8 cellular contexts compared by ENCODE assay signal in the genomic region with DNA sequence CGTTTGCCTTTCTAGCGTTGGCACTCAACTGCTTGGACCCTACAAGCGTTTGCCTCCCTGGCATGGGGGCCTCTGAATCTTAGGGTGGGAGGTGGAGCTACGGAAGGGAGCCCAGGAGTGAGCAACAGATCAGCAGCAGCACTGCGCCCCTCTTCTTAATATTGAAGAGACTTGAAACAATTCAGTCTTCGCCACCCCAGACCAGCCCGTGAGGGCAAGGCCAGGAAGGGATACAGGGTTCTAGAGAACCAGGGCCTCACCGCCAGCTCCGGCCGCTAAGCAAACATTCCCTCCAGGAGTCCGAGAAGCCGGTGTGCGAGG. TPM values are rescaled to one million over a fixed set of nuclear protein-coding genes. Genes with fewer than 3 reads are reported as not detected.
DNase-seq lines count a peak whose midpoint lies in the region; ATAC-seq, FAIRE-seq and TF ChIP-seq lines count a peak whose summit lies in the region.

No MANE protein-coding gene starts in this region.

- H3K36me3 ChIP-seq in SJSA1, result no peaks in the 10 kb centered on the region

- FAIRE-seq in GM12891 (lab: Jason Lieb, UNC), result peak; percentile 66

- intact Hi-C loops in right cardiac atrium (cut with DNase I) (no loop called here), head of caudate nucleus (cut with DNase I) (no loop called here)

- no peak for DNase-seq in GM12891 (ENCODE audit: insufficient read length, low spot score)
- no peak for DNase-seq in SJSA1 (ENCODE audit: low read depth in 1 of 2, low spot score in 2 of 2)
- no peak for DNase-seq in right cardiac atrium
- no peak for DNase-seq in retinal pigment epithelial cell (ENCODE audit: low read depth)
- no peak for DNase-seq in pons (ENCODE audit: low spot score)
- no peak for DNase-seq in epidermal melanocyte (ENCODE audit: insufficient read length, low spot score)
- no peak for DNase-seq in head of caudate nucleus
- no peak for DNase-seq in NCI-H2107 treated with DMSO at 0.1 percent for 48 hours (lab: John Stamatoyannopoulos, UW; ENCODE audit: unreplicated experiment)

- ATAC-seq in right cardiac atrium, result no peak

- H3K27ac ChIP-seq in SJSA1 (peak overlapping the region; percentile 86), right cardiac atrium (ENCODE audit: low read length) (peak overlapping the region; percentile 63)

- H3K9me3 ChIP-seq in SJSA1 (replicated peaks) (no peaks in the 10 kb centered on the region), right cardiac atrium (ENCODE audit: control insufficient read depth, low read length) (no peaks in the 10 kb centered on the region)

- peaks cover 15% of the 10 kb centered on the region for H3K27me3 ChIP-seq in SJSA1 (replicated peaks)
- no peaks in the 10 kb centered on the region for H3K27me3 ChIP-seq in right cardiac atrium (ENCODE audit: control insufficient read depth, insufficient read depth)

- 13% methylated on average over 13 of the region's 13 CpGs for WGBS in right cardiac atrium

- no peak for TF ChIP-seq CTCF in retinal pigment epithelial cell (conservative IDR thresholded peaks at IDR 0.05; ENCODE audit: low read depth, low read length)

- H3K4me1 ChIP-seq in SJSA1 (replicated peaks), result peaks cover 40% of the 10 kb centered on the region
- peaks cover 7% of the 10 kb centered on the region for H3K4me1 ChIP-seq in right cardiac atrium (ENCODE audit: control insufficient read depth, insufficient read depth, low read length)

- no peak for TF ChIP-seq POLR2A in GM12891 (IDR thresholded peaks at IDR 0.05; ENCODE audit: low read depth, low read length)

- H3K4me3 ChIP-seq in SJSA1, result peak overlapping the region; percentile 50
- H3K4me3 ChIP-seq in right cardiac atrium (ENCODE audit: low read length), result peak overlapping the region; percentile 57
- peak overlapping the region; percentile 76 for H3K4me3 ChIP-seq in retinal pigment epithelial cell (ENCODE audit: low read length)

TF ChIP-seq in GM12891, 5 proteins besides CTCF, POLR2A, EP300 and RAD21:
- TF ChIP-seq POLR2AphosphoS5 (IDR thresholded peaks at IDR 0.05; ENCODE audit: low read depth, low read length) (no peak), SPI1 (IDR thresholded peaks at IDR 0.05; ENCODE audit: low read depth, low read length) (peak; percentile 21; the same call in 1 of the 2 replicates)

RNA-seq across cellular contexts. Expression of gene GPRC5C, which starts 1.5 kb away (rescaled TPM):
- 7.5 TPM for polyA plus RNA-seq in GM12891 (2012; ENCODE audit: low read depth, missing spikeins)
- total RNA-seq in SJSA1 (2014; rRNA removed; shearing (Covaris generic)), result 46.5 and 48.4 TPM in 2 replicates
- 10 to 100 TPM; 27.3 to 40.8 (median 32.1) TPM for total RNA-seq in right cardiac atrium
- 26.5 TPM for polyA plus RNA-seq in right cardiac atrium

RNA-seq across cellular contexts. Expression of gene CD300A, which starts 36.1 kb away (rescaled TPM):
- polyA plus RNA-seq in GM12891 (2012; ENCODE audit: low read depth, missing spikeins), result 40.2 TPM
- not detected in 2 replicates for total RNA-seq in SJSA1 (2014; rRNA removed; shearing (Covaris generic))
- total RNA-seq in right cardiac atrium, result 1 to 10 TPM; 4.8 to 5.7 (median 5.4) TPM
- polyA plus RNA-seq in right cardiac atrium, result 2.2 TPM
